ENCODE assay signal across 19 cellular contexts in genomic region chr10:63375859-63376258, GRCh38.
DNase-seq lines count a peak whose midpoint lies in the region; ATAC-seq and TF ChIP-seq lines count a peak whose summit lies in the region.
"Had no signal": no experiment of that assay in that cellular context is flagged by ENCODE, and none has a peak within 500 bp of the region (broad histone marks: within the 10 kb centered on the region; RNA-seq: fewer than 3 reads in every experiment).

No MANE protein-coding gene starts in this region.

- H3K36me3 ChIP-seq in adipocyte (ENCODE audit: control insufficient read depth, insufficient read depth, low read length, severe bottlenecking), result peaks cover 3% of the 10 kb centered on the region
- H3K36me3 ChIP-seq in osteoblast (ENCODE audit: insufficient read depth, low read length), result peaks cover 3% of the 10 kb centered on the region
- H3K36me3 ChIP-seq in H7 (replicated peaks; ENCODE audit: control insufficient read depth, insufficient read depth, low read length), result no peaks in the 10 kb centered on the region
- H3K36me3 ChIP-seq: ascending aorta, esophagus muscularis mucosa had no signal

- TF ChIP-seq CTCF in fibroblast of pulmonary artery (IDR thresholded peaks at IDR 0.05; ENCODE audit: low read length, missing control alignments) (no peak), osteoblast (IDR thresholded peaks at IDR 0.05; ENCODE audit: extremely low read depth, low read depth, low read length) (no peak)

- peaks cover 32% of the 10 kb centered on the region for H3K4me1 ChIP-seq in adipocyte (ENCODE audit: control insufficient read depth, insufficient read depth, low read length)
- peaks cover 19% of the 10 kb centered on the region for H3K4me1 ChIP-seq in osteoblast (ENCODE audit: insufficient read depth, low read length)

- ATAC-seq in GM18861 (IDR thresholded peaks at IDR 0.05; ENCODE audit: unreplicated experiment), result no peak
- ATAC-seq: left colon, mucosa of descending colon had no signal

- H2AFZ ChIP-seq in osteoblast (ENCODE audit: low read length), result no peak overlapping the region

- peaks cover 49% of the 10 kb centered on the region for H3K79me2 ChIP-seq in osteoblast (ENCODE audit: insufficient read depth, low read length)

- DNase-seq in GM04503 (ENCODE audit: low read depth) (peak; percentile 37), adipocyte (ENCODE audit: low read depth) (peak; percentile 87), fibroblast of pulmonary artery (ENCODE audit: low read depth) (peak; percentile 94), osteoblast (ENCODE audit: insufficient read length, low spot score, missing footprints) (no peak), H7 (no peak), NCI-H69 (lab: John Stamatoyannopoulos, UW) (no peak), NCI-H1048 (lab: John Stamatoyannopoulos, UW) (no peak)
- DNase-seq: activated CD4-positive, alpha-beta T cell treated with anti-CD3 and anti-CD28 coated beads, Interleukin-2, amount 50 U/mL, for 1 hour; activated naive CD4-positive, alpha-beta T cell; AML-193; left colon; mucosa of descending colon; occipital lobe; small intestine had no signal

- H3K9ac ChIP-seq in adipocyte (ENCODE audit: low read length), result peak overlapping the region; percentile 64

- peak overlapping the region; percentile 85 for H3K4me2 ChIP-seq in osteoblast (ENCODE audit: insufficient read depth, low read length)

- peak overlapping the region; percentile 77 for H3K4me3 ChIP-seq in adipocyte (ENCODE audit: low read length)
- H3K4me3 ChIP-seq in fibroblast of pulmonary artery (replicated peaks; ENCODE audit: low read depth, low read length), result no peak overlapping the region
- H3K4me3 ChIP-seq in osteoblast (ENCODE audit: insufficient read depth, low read length), result no peak overlapping the region
- H3K4me3 ChIP-seq in H7 (ENCODE audit: insufficient read depth, low read depth, low read length), result no peak overlapping the region
- H3K4me3 ChIP-seq: ascending aorta, esophagus muscularis mucosa, K562, mucosa of descending colon had no signal

- H3K9me3 ChIP-seq in adipocyte (ENCODE audit: control insufficient read depth, low read length) (no peaks in the 10 kb centered on the region), osteoblast (ENCODE audit: low read depth, low read length) (no peaks in the 10 kb centered on the region)
- H3K9me3 ChIP-seq: ascending aorta, esophagus muscularis mucosa, mucosa of descending colon had no signal

- H3K27me3 ChIP-seq in adipocyte (replicated peaks; ENCODE audit: control insufficient read depth, insufficient read depth, low read length) (no peaks in the 10 kb centered on the region), osteoblast (ENCODE audit: insufficient read depth, low read length) (no peaks in the 10 kb centered on the region), H7 (ENCODE audit: control insufficient read depth, insufficient read depth, low read length) (no peaks in the 10 kb centered on the region)
- H3K27me3 ChIP-seq: ascending aorta, esophagus muscularis mucosa had no signal

- no peaks in the 10 kb centered on the region for H4K20me1 ChIP-seq in osteoblast (ENCODE audit: insufficient read depth, low read length)

- peak overlapping the region; percentile 78 for H3K27ac ChIP-seq in osteoblast (ENCODE audit: low read depth, low read length)
- H3K27ac ChIP-seq: esophagus muscularis mucosa, HL-60 had no signal

Comparison
In these comparisons a context has a peak if more than half of its experiments do, and no peak if none do; other contexts are left out.
1. DNase-seq: peak in GM04503 (single experiment), adipocyte (single experiment) and fibroblast of pulmonary artery (single experiment); none in osteoblast (single experiment), H7 (single experiment), NCI-H69 (single experiment) and NCI-H1048 (single experiment).